Comparison of ENCODE assay signal across 15 cellular contexts in the genomic region with DNA sequence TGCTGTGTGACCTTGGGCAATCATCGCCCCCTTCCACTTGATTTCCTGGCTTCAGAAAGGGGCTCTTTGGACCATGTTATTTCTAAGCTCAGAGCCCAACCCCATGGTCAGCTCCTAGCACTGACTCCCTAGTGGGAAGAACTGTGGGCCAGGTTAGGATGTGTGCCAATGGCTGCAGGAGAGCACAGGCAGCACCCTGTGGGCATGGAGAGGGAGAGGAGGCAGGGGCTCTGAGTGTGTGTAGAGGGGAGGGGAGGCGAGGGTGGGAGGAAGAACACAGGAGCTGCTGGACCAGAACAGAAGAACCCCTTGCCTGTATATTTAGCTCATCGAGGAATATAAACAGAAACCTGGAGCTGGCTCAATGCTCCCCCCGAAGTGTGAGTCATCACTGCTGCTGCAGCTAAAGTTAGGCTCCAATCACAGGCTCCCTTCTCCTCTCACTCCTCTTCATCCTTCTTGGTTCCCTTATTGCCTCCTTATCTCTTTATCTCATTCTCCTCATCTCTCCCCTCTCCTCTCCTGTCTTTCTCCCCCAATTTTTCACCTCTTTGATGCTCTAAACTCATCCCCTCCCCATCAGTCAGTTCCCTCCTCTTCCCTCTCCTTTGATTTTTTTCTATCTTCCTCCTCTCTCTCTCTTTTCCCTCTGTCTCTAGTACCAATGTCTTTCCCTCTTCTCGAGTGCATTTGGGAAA. TPM values are rescaled to one million over a fixed set of nuclear protein-coding genes. Genes with fewer than 3 reads are reported as not detected.
DNase-seq lines count a peak whose midpoint lies in the region; ATAC-seq, FAIRE-seq and TF ChIP-seq lines count a peak whose summit lies in the region.
"Had no signal": no experiment of that assay in that cellular context is flagged by ENCODE, and none has a peak within 500 bp of the region (broad histone marks: within the 10 kb centered on the region; RNA-seq: fewer than 3 reads in every experiment).

No MANE protein-coding gene starts in this region.

- no peak overlapping the region for H4K5ac ChIP-seq in H1 (ENCODE audit: insufficient read length, low read depth, low read length)

- no peak overlapping the region for H3K18ac ChIP-seq in H1 (ENCODE audit: extremely low read depth, low read length)

- POLR2A ChIA-PET in PC-9 (lab: Charles Lee; ENCODE audit: unreplicated experiment), result no interaction called here
- POLR2A ChIA-PET in H1 (lab: Charles Lee; ENCODE audit: partially characterized antibody), result interaction anchor here (0.9 kb wide), 1 partner anchor 396 kb away, joined by 3 read pairs; no protein-coding TSS in a partner anchor
- POLR2A ChIA-PET in activated CD8-positive, alpha-beta T cell treated with anti-CD3 and anti-CD28 coated beads, Interleukin-2, amount 10 ng/mL, durations not matched to agents 7 days and 5 days (lab: Charles Lee), result interaction anchor here (1.7 kb wide), 1 partner anchor 497 kb away, joined by 4 read pairs; no protein-coding TSS in a partner anchor

- no peak for FAIRE-seq in H1 (lab: Jason Lieb, UNC)

- peak overlapping the region; percentile 29; the same call in 1 of the 2 replicates for H3K4me2 ChIP-seq in PC-9
- H3K4me2 ChIP-seq in H1 (ENCODE audit: insufficient read depth in 1 of 2, low read depth in 2 of 2, low read length in 2 of 2), result no peak overlapping the region

- no peak overlapping the region for H4K91ac ChIP-seq in H1 (replicated peaks; ENCODE audit: insufficient read length, low read length)

- H3K36me3 Mint-ChIP-seq in activated CD8-positive, alpha-beta T cell treated with anti-CD3 and anti-CD28 coated beads, Interleukin-2, amount 10 ng/mL, durations not matched to agents 7 days and 5 days (ENCODE audit: low read depth), result no peaks in the 10 kb centered on the region
- H3K36me3 Mint-ChIP-seq: CD14-positive monocyte had no signal

- CTCF ChIA-PET in PC-9 (lab: Charles Lee), result interaction anchor here (0.6 kb wide), 1 partner anchor 17 kb away, joined by 14 read pairs; no protein-coding TSS in a partner anchor
- CTCF ChIA-PET in H1 (lab: Charles Lee; ENCODE audit: partially characterized antibody), result interaction anchor here (1.0 to 8.2 kb wide), 4 partner anchors 11 to 490 kb away, joined by 3 to 50 read pairs (median 14); no protein-coding TSS in a partner anchor
- CTCF ChIA-PET in activated CD8-positive, alpha-beta T cell treated with anti-CD3 and anti-CD28 coated beads, Interleukin-2, amount 10 ng/mL, durations not matched to agents 7 days and 5 days (lab: Charles Lee), result no interaction called here

- no peak overlapping the region for H2BK20ac ChIP-seq in H1 (ENCODE audit: low read length)

- H3K56ac ChIP-seq in H1 (replicated peaks; ENCODE audit: insufficient read length, low read depth, low read length), result no peak overlapping the region

- no TSS peak for BruUV-seq in PC-9 (replicated peaks; lab: Mats Ljungman, UMichigan)

- H3K23ac ChIP-seq in H1 (ENCODE audit: insufficient read length), result no peak overlapping the region

- H3K27ac Mint-ChIP-seq in activated CD8-positive, alpha-beta T cell treated with anti-CD3 and anti-CD28 coated beads, Interleukin-2, amount 10 ng/mL, durations not matched to agents 7 days and 5 days, result no peak overlapping the region
- H3K27ac Mint-ChIP-seq: CD14-positive monocyte had no signal

- H3K9me3 ChIP-seq in PC-9 (ENCODE audit: insufficient read depth, low read depth) (no peaks in the 10 kb centered on the region), H1 (ENCODE audit: insufficient read depth in 2 of 2, low read depth in 1 of 2, low read length in 1 of 2) (no peaks in the 10 kb centered on the region)

- no peak for ATAC-seq in GM21717 (IDR thresholded peaks at IDR 0.05; ENCODE audit: unreplicated experiment)
- no peak for ATAC-seq in activated CD8-positive, alpha-beta T cell treated with anti-CD3 and anti-CD28 coated beads, Interleukin-2, amount 10 ng/mL, durations not matched to agents 7 days and 5 days
- ATAC-seq: activated CD4-positive, CD25-positive, alpha-beta regulatory T cell treated with anti-CD3 and anti-CD28 coated beads, Interleukin-2, amount 50 U/mL, for 24 hours had no signal

- no peak overlapping the region for H3K14ac ChIP-seq in H1 (ENCODE audit: insufficient read length)

- peaks cover 37% of the 10 kb centered on the region for H3K27me3 Mint-ChIP-seq in activated CD8-positive, alpha-beta T cell treated with anti-CD3 and anti-CD28 coated beads, Interleukin-2, amount 10 ng/mL, durations not matched to agents 7 days and 5 days (ENCODE audit: low read depth)

- H3F3A ChIP-seq in PC-9 (ENCODE audit: insufficient read depth, low read depth), result peaks cover 5% of the 10 kb centered on the region; the same call in 1 of the 2 replicates

- no peak overlapping the region for H2BK5ac ChIP-seq in H1 (ENCODE audit: low read depth, low read length)

- H3K4me3 Mint-ChIP-seq in activated CD8-positive, alpha-beta T cell treated with anti-CD3 and anti-CD28 coated beads, Interleukin-2, amount 10 ng/mL, durations not matched to agents 7 days and 5 days, result no peak overlapping the region

- H3K9me2 ChIP-seq in PC-9 (ENCODE audit: insufficient read depth), result no peaks in the 10 kb centered on the region

- WGBS in H1 (ENCODE audit: extremely low coverage in 1 of 2, insufficient coverage in 1 of 2, insufficient read length in 1 of 2, insufficient replicate concordance in 2 of 2, low coverage in 1 of 2, low lambda C conversion rate in 2 of 2, missing lambda C conversion rate in 1 of 2), 2 experiments, result 72% methylated on average over 5 of the region's 5 CpGs; no CpG with 5 or more reads in 1 of the 2 experiments

- H3K4me1 ChIP-seq in PC-9 (replicated peaks; ENCODE audit: insufficient read depth), result no peaks in the 10 kb centered on the region
- no peaks in the 10 kb centered on the region; a peak in 1 of 7 replicates for H3K4me1 ChIP-seq in H1 (replicated peaks in 1 of 4; ENCODE audit: control insufficient read depth in 3 of 4, insufficient read depth in 4 of 4, low read length in 3 of 4)

- intact Hi-C loops in PC-9 (cut with micrococcal nuclease; ENCODE audit: unreplicated experiment), result no loop called here

- no peaks in the 10 kb centered on the region for H3K9me3 Mint-ChIP-seq in activated CD8-positive, alpha-beta T cell treated with anti-CD3 and anti-CD28 coated beads, Interleukin-2, amount 10 ng/mL, durations not matched to agents 7 days and 5 days (ENCODE audit: insufficient read depth)
- H3K9me3 Mint-ChIP-seq: CD14-positive monocyte had no signal

- H3K4ac ChIP-seq in H1 (replicated peaks; ENCODE audit: insufficient read length, low read depth, low read length), result no peak overlapping the region

- H3K4me3 ChIP-seq in PC-9, result no peak overlapping the region
- no peak overlapping the region for H3K4me3 ChIP-seq in H1 (ENCODE audit: extremely low read depth in 1 of 4, insufficient read depth in 2 of 4, low read depth in 3 of 4, low read length in 4 of 4)

- peak; percentile 55 for DNase-seq in A172 (ENCODE audit: low spot score)
- peak; percentile 50 for DNase-seq in EL
- DNase-seq in PC-9, result no peak
- DNase-seq in H1 (ENCODE audit: low read depth in 1 of 2, low spot score in 2 of 2), result no peak
- no peak for DNase-seq in stimulated activated CD4-positive, alpha-beta T cell treated with anti-CD3 and anti-CD28 coated beads, Interleukin-4, amount 100 ng/mL, for 4 hours
- DNase-seq in pons (ENCODE audit: low spot score), result no peak
- DNase-seq in activated CD8-positive, alpha-beta T cell treated with anti-CD3 and anti-CD28 coated beads, Interleukin-2, amount 10 ng/mL, durations not matched to agents 7 days and 5 days, result no peak
- DNase-seq: activated T-cell treated with anti-CD3 and anti-CD28 coated beads, Interleukin-2, amount 50 U/mL, for 48 hours; stimulated activated CD4-positive, alpha-beta T cell treated with anti-CD3 and anti-CD28 coated beads, Interleukin-4, amount 100 ng/mL, for 24 hours; stimulated activated naive CD4-positive, alpha-beta T cell treated with Interleukin-2 at 50 U/mL for 16 hours; SW 1271 had no signal

- no peak for TF ChIP-seq POLR2A in H1 (IDR thresholded peaks at IDR 0.05; ENCODE audit: control extremely low read depth in 1 of 2, low read depth in 2 of 2, low read length in 2 of 2)

- no peak overlapping the region for H2BK12ac ChIP-seq in H1 (ENCODE audit: low read depth, low read length)

- H3K23me2 ChIP-seq in H1 (ENCODE audit: low read depth, low read length), result no peaks in the 10 kb centered on the region; the same call in 1 of the 2 replicates

- no peak overlapping the region for H2BK15ac ChIP-seq in H1 (ENCODE audit: low read length)

- H2BK120ac ChIP-seq in H1 (replicated peaks; ENCODE audit: low read depth, low read length), result no peak overlapping the region

- H3K27me3 ChIP-seq in PC-9 (ENCODE audit: insufficient read depth, low read depth), result peaks cover 43% of the 10 kb centered on the region
- H3K27me3 ChIP-seq in H1 (replicated peaks in 1 of 4; ENCODE audit: control insufficient read depth in 3 of 4, extremely low read depth in 1 of 4, insufficient read depth in 3 of 4, low read length in 3 of 4), result peaks cover 0 to 15% (median 11%) of the 10 kb centered on the region in 4 experiments; a peak in 6 of 7 replicates

- TF ChIP-seq CTCF in PC-9 (conservative IDR thresholded peaks at IDR 0.05) (no peak), H1 (IDR thresholded peaks at IDR 0.05; ENCODE audit: control extremely low read depth in 1 of 3, insufficient read depth in 1 of 3, low read depth in 1 of 3, low read length in 3 of 3) (no peak)

- H3K79me2 ChIP-seq in PC-9 (ENCODE audit: low read depth) (no peaks in the 10 kb centered on the region), H1 (ENCODE audit: control insufficient read depth in 1 of 2, insufficient read depth in 2 of 2, low read length in 2 of 2) (no peaks in the 10 kb centered on the region)

- H3K4me1 Mint-ChIP-seq in activated CD8-positive, alpha-beta T cell treated with anti-CD3 and anti-CD28 coated beads, Interleukin-2, amount 10 ng/mL, durations not matched to agents 7 days and 5 days (ENCODE audit: low read depth), result peaks cover 20% of the 10 kb centered on the region

- H3K27ac ChIP-seq in PC-9 (no peak overlapping the region), H1 (ENCODE audit: low read depth, low read length) (no peak overlapping the region)
- H3K27ac ChIP-seq: epithelial cell of prostate had no signal

- no peaks in the 10 kb centered on the region for H3K79me1 ChIP-seq in H1 (ENCODE audit: low read depth, low read length)

- no peak overlapping the region for H3K9ac ChIP-seq in H1 (replicated peaks in 1 of 4; ENCODE audit: extremely low read depth in 1 of 4, low read depth in 3 of 4, low read length in 3 of 4)

- no peak overlapping the region for H2AFZ ChIP-seq in PC-9
- H2AFZ ChIP-seq in H1 (ENCODE audit: low read length), result no peak overlapping the region

- no peak overlapping the region for H4K8ac ChIP-seq in H1 (ENCODE audit: extremely low read depth, insufficient read depth, low read length)

- no peak for TF ChIP-seq EP300 in H1 (IDR thresholded peaks at IDR 0.05; ENCODE audit: borderline replicate concordance in 1 of 2, low read depth in 2 of 2, low read length in 2 of 2)

- H3K36me3 ChIP-seq in PC-9 (ENCODE audit: low read depth) (no peaks in the 10 kb centered on the region), H1 (ENCODE audit: control insufficient read depth in 2 of 4, insufficient read depth in 4 of 4, low read length in 3 of 4) (no peaks in the 10 kb centered on the region)

- no peak overlapping the region for H2AK5ac ChIP-seq in H1 (ENCODE audit: low read depth, low read length)

- TF ChIP-seq RAD21 in H1 (IDR thresholded peaks at IDR 0.05 in 1 of 2, conservative IDR thresholded peaks at IDR 0.05 in 1 of 2; ENCODE audit: low read depth in 2 of 2, low read length in 2 of 2), result no peak

- H4K20me1 ChIP-seq in PC-9 (ENCODE audit: insufficient read depth) (no peaks in the 10 kb centered on the region), H1 (replicated peaks in 1 of 2; ENCODE audit: control insufficient read depth in 1 of 2, insufficient read depth in 2 of 2, low read length in 2 of 2) (peaks cover 0 to 3% of the 10 kb centered on the region in 2 experiments)

RNA-seq across cellular contexts. Expression of gene RPS19BP1, which starts 14.5 kb away (rescaled TPM):
- total RNA-seq in A172 (2014; rRNA removed; shearing (Covaris generic)), result 81.4 and 87.3 TPM in 2 replicates
- total RNA-seq in PC-9 (2021), result 60.7 and 94.3 TPM in 2 replicates
- total RNA-seq in H1 (2021; fragmentation: NEBNext Ultra II Directional; extraction: Animal tissue kit (Norgen Biotek cat#: 25700)), result 77.5 and 77.9 TPM in 2 replicates
- polyA plus RNA-seq in H1 (2011; rRNA removed), result 97.9 and 120 TPM in 2 replicates
- polyA plus RNA-seq in H1 (2011; cell fraction: cytosol; rRNA removed), result 120 TPM
- 94.6 TPM for polyA plus RNA-seq in H1 (2011; cell fraction: nucleus; rRNA removed)
- polyA plus RNA-seq in H1 (2012, experiment 1 of 2), result 79.6 to 99.4 TPM (median 89.0 TPM) in 4 replicates
- 100 TPM for polyA plus RNA-seq in H1 (2012, experiment 2 of 2)
- 71.2 TPM for polyA plus RNA-seq in H1 (2013, experiment 1 of 2)
- 71.6 TPM for polyA plus RNA-seq in H1 (2013, experiment 2 of 2)
- 7.8 and 8.1 TPM in 2 replicates for polyA minus RNA-seq in H1 (2011; rRNA and poly(A)+ RNA removed)
- polyA minus RNA-seq in H1 (2011; cell fraction: cytosol; rRNA and poly(A)+ RNA removed), result 16.2 TPM
- 23.8 TPM for polyA minus RNA-seq in H1 (2011; cell fraction: nucleus; rRNA and poly(A)+ RNA removed)
- total RNA-seq in activated CD8-positive, alpha-beta T cell treated with anti-CD3 and anti-CD28 coated beads, Interleukin-2, amount 10 ng/mL, durations not matched to agents 7 days and 5 days, result 10 to 100 TPM; 80.1 to 80.2 TPM

RNA-seq across cellular contexts. Expression of gene CACNA1I, which starts 23.5 kb away (rescaled TPM):
- total RNA-seq in A172 (2014; rRNA removed; shearing (Covaris generic)), result 0.02 and 0.05 TPM in 2 replicates
- 2.5 and 2.8 TPM in 2 replicates for total RNA-seq in PC-9 (2021)
- total RNA-seq in H1 (2021; fragmentation: NEBNext Ultra II Directional; extraction: Animal tissue kit (Norgen Biotek cat#: 25700)), result 1.2 and 1.3 TPM in 2 replicates
- 0.77 and 1.3 TPM in 2 replicates for polyA plus RNA-seq in H1 (2011; rRNA removed)
- 1.2 TPM for polyA plus RNA-seq in H1 (2011; cell fraction: cytosol; rRNA removed)
- 7.1 TPM for polyA plus RNA-seq in H1 (2011; cell fraction: nucleus; rRNA removed)
- 0.91 to 1.4 TPM (median 1.2 TPM) in 4 replicates for polyA plus RNA-seq in H1 (2012, experiment 1 of 2)
- 0.71 TPM for polyA plus RNA-seq in H1 (2012, experiment 2 of 2)
- polyA plus RNA-seq in H1 (2013, experiment 1 of 2), result 1.3 TPM
- polyA plus RNA-seq in H1 (2013, experiment 2 of 2), result 1.3 TPM
- 1.00 and 1.3 TPM in 2 replicates for polyA minus RNA-seq in H1 (2011; rRNA and poly(A)+ RNA removed)
- 0.95 TPM for polyA minus RNA-seq in H1 (2011; cell fraction: cytosol; rRNA and poly(A)+ RNA removed)
- polyA minus RNA-seq in H1 (2011; cell fraction: nucleus; rRNA and poly(A)+ RNA removed), result 1.6 TPM
- under 1 TPM; 0.60 to 0.74 TPM for total RNA-seq in activated CD8-positive, alpha-beta T cell treated with anti-CD3 and anti-CD28 coated beads, Interleukin-2, amount 10 ng/mL, durations not matched to agents 7 days and 5 days
- polyA plus RNA-seq: CD14-positive monocyte had no signal

RNA-seq across cellular contexts. Expression of gene ATF4, which starts 26.7 kb away (rescaled TPM):
- total RNA-seq in A172 (2014; rRNA removed; shearing (Covaris generic)), result 90.9 and 114 TPM in 2 replicates
- 488 and 588 TPM in 2 replicates for total RNA-seq in PC-9 (2021)
- 543 and 553 TPM in 2 replicates for total RNA-seq in H1 (2021; fragmentation: NEBNext Ultra II Directional; extraction: Animal tissue kit (Norgen Biotek cat#: 25700))
- 685 and 704 TPM in 2 replicates for polyA plus RNA-seq in H1 (2011; rRNA removed)
- 868 TPM for polyA plus RNA-seq in H1 (2011; cell fraction: cytosol; rRNA removed)
- polyA plus RNA-seq in H1 (2011; cell fraction: nucleus; rRNA removed), result 703 TPM
- 598 to 685 TPM (median 617 TPM) in 4 replicates for polyA plus RNA-seq in H1 (2012, experiment 1 of 2)
- 699 TPM for polyA plus RNA-seq in H1 (2012, experiment 2 of 2)
- polyA plus RNA-seq in H1 (2013, experiment 1 of 2), result 476 TPM
- 475 TPM for polyA plus RNA-seq in H1 (2013, experiment 2 of 2)
- polyA minus RNA-seq in H1 (2011; rRNA and poly(A)+ RNA removed), result 314 and 359 TPM in 2 replicates
- polyA minus RNA-seq in H1 (2011; cell fraction: cytosol; rRNA and poly(A)+ RNA removed), result 150 TPM
- polyA minus RNA-seq in H1 (2011; cell fraction: nucleus; rRNA and poly(A)+ RNA removed), result 255 TPM
- total RNA-seq in activated CD8-positive, alpha-beta T cell treated with anti-CD3 and anti-CD28 coated beads, Interleukin-2, amount 10 ng/mL, durations not matched to agents 7 days and 5 days, result 100 to 1,000 TPM; 412 to 426 TPM

RNA-seq across cellular contexts. Expression of gene MIEF1, which starts 44.9 kb away (rescaled TPM):
- 14.0 and 15.8 TPM in 2 replicates for total RNA-seq in A172 (2014; rRNA removed; shearing (Covaris generic))
- 36.9 TPM in 2 replicates for total RNA-seq in PC-9 (2021)
- total RNA-seq in H1 (2021; fragmentation: NEBNext Ultra II Directional; extraction: Animal tissue kit (Norgen Biotek cat#: 25700)), result 31.4 and 32.7 TPM in 2 replicates
- polyA plus RNA-seq in H1 (2011; rRNA removed), result 16.8 and 21.0 TPM in 2 replicates
- 16.4 TPM for polyA plus RNA-seq in H1 (2011; cell fraction: cytosol; rRNA removed)
- 18.5 TPM for polyA plus RNA-seq in H1 (2011; cell fraction: nucleus; rRNA removed)
- 22.0 to 25.2 TPM (median 22.9 TPM) in 4 replicates for polyA plus RNA-seq in H1 (2012, experiment 1 of 2)
- polyA plus RNA-seq in H1 (2012, experiment 2 of 2), result 14.3 TPM
- 18.5 TPM for polyA plus RNA-seq in H1 (2013, experiment 1 of 2)
- polyA plus RNA-seq in H1 (2013, experiment 2 of 2), result 18.4 TPM
- 36.0 and 36.1 TPM in 2 replicates for polyA minus RNA-seq in H1 (2011; rRNA and poly(A)+ RNA removed)
- 17.9 TPM for polyA minus RNA-seq in H1 (2011; cell fraction: cytosol; rRNA and poly(A)+ RNA removed)
- 17.9 TPM for polyA minus RNA-seq in H1 (2011; cell fraction: nucleus; rRNA and poly(A)+ RNA removed)
- 10 to 100 TPM; 37.9 to 38.2 TPM for total RNA-seq in activated CD8-positive, alpha-beta T cell treated with anti-CD3 and anti-CD28 coated beads, Interleukin-2, amount 10 ng/mL, durations not matched to agents 7 days and 5 days

Comparison
In these comparisons a context has a peak if more than half of its experiments do, and no peak if none do; other contexts are left out.
1. DNase-seq: peak in A172 (single experiment) and EL (single experiment); none in PC-9 (0 of 2), H1 (0 of 2), stimulated activated CD4-positive, alpha-beta T cell treated with anti-CD3 and anti-CD28 coated beads, Interleukin-4, amount 100 ng/mL, for 4 hours (0 of 2), pons (single experiment) and activated CD8-positive, alpha-beta T cell treated with anti-CD3 and anti-CD28 coated beads, Interleukin-2, amount 10 ng/mL, durations not matched to agents 7 days and 5 days (single experiment).